30 cellular contexts compared by ENCODE assay signal in the genomic region with DNA sequence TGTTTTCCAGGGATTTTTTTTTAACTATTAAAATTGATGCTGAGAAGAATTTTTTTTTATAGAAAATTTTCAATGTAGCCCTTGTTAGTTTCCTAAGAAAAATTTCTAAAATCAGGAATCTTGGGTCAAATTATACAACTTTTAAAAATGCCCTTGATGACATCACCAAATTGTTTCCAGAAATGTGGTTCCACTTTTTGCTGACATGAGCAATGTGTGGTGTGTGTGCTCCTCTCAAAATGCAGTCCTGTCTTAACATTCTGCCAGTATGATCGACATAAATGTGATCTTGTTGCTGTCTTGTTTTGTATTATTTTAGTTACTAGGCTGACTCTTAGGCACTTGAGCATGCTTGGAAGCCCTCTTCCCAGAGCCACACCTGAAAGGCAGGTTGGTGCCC.
"Had no signal": no experiment of that assay in that cellular context is flagged by ENCODE, and none has a peak within 500 bp of the region (broad histone marks: within the 10 kb centered on the region; RNA-seq: fewer than 3 reads in every experiment).

No MANE protein-coding gene starts in this region.

- H3K9me3 Mint-ChIP-seq: activated naive CD4-positive, alpha-beta T cell treated with anti-CD3 and anti-CD28 coated beads, Interleukin-2, amount 50 U/mL, for 72 hours; central memory CD8-positive, alpha-beta T cell; stimulated activated memory B cell treated with anti-CD40 and anti-IgM and Interleukin-4, amounts not matched to agents 10 μg/mL and 1 μg/mL and 100 μg/mL, for 72 hours; stimulated activated naive CD8-positive, alpha-beta T cell treated with anti-CD3 and anti-CD28 coated beads, Interleukin-15, amount 100 ng/mL, for 72 hours; type B pancreatic cell had no signal

- H3K36me3 ChIP-seq: esophagus muscularis mucosa, pancreas, prostate gland, sigmoid colon had no signal

- H3K36me3 Mint-ChIP-seq: activated CD8-positive, alpha-beta memory T cell treated with anti-CD3 and anti-CD28 coated beads, Interleukin-2, amount 10 ng/mL, durations not matched to agents 7 days and 5 days; activated naive CD4-positive, alpha-beta T cell treated with anti-CD3 and anti-CD28 coated beads, Interleukin-2, amount 50 U/mL, for 72 hours; naive B cell; stimulated activated memory B cell treated with anti-CD40 and anti-IgM and Interleukin-4, amounts not matched to agents 10 μg/mL and 1 μg/mL and 100 μg/mL, for 72 hours; type B pancreatic cell had no signal

- H3K27ac Mint-ChIP-seq: activated CD4-positive, alpha-beta T cell treated with anti-CD3 and anti-CD28 coated beads for 36 hours; activated CD8-positive, alpha-beta memory T cell treated with anti-CD3 and anti-CD28 coated beads, Interleukin-2, amount 10 ng/mL, durations not matched to agents 7 days and 5 days; activated CD8-positive, alpha-beta T cell treated with anti-CD3 and anti-CD28 coated beads, Interleukin-2, amount 10 ng/mL, durations not matched to agents 7 days and 5 days; activated naive CD4-positive, alpha-beta T cell treated with anti-CD3 and anti-CD28 coated beads, Interleukin-2, amount 50 U/mL, for 72 hours; naive B cell; stimulated activated memory B cell treated with anti-CD40 and anti-IgM and Interleukin-4, amounts not matched to agents 10 μg/mL and 1 μg/mL and 100 μg/mL, for 72 hours; stimulated activated naive CD8-positive, alpha-beta T cell treated with anti-CD3 and anti-CD28 coated beads, Interleukin-15, amount 100 ng/mL, for 72 hours; type B pancreatic cell had no signal

- H3K9me3 ChIP-seq: esophagus muscularis mucosa, pancreas, prostate gland, sigmoid colon had no signal

- ATAC-seq: activated CD4-positive, alpha-beta T cell treated with anti-CD3 and anti-CD28 coated beads for 36 hours; activated CD8-positive, alpha-beta memory T cell treated with anti-CD3 and anti-CD28 coated beads, Interleukin-2, amount 10 ng/mL, durations not matched to agents 7 days and 5 days; activated CD8-positive, alpha-beta T cell treated with anti-CD3 and anti-CD28 coated beads, Interleukin-2, amount 10 ng/mL, durations not matched to agents 7 days and 5 days; activated naive CD4-positive, alpha-beta T cell treated with anti-CD3 and anti-CD28 coated beads, Interleukin-2, amount 50 U/mL, for 72 hours; left cardiac atrium; left ventricle myocardium superior; pancreas; stimulated activated naive CD8-positive, alpha-beta T cell treated with anti-CD3 and anti-CD28 coated beads, Interleukin-15, amount 100 ng/mL, for 72 hours had no signal

- H3K4me3 ChIP-seq: esophagus muscularis mucosa, pancreas, prostate gland, sigmoid colon had no signal

- H3K4me1 ChIP-seq: esophagus muscularis mucosa, pancreas, prostate gland had no signal

- H3K27ac ChIP-seq: esophagus muscularis mucosa, pancreas, prostate gland, sigmoid colon had no signal

- FAIRE-seq: bronchial epithelial cell, keratinocyte, pancreas, small intestine had no signal

- DNase-seq: activated CD4-positive, alpha-beta T cell treated with anti-CD3 and anti-CD28 coated beads for 36 hours; activated CD4-positive, CD25-positive, alpha-beta regulatory T cell; activated CD8-positive, alpha-beta memory T cell treated with anti-CD3 and anti-CD28 coated beads, Interleukin-2, amount 10 ng/mL, durations not matched to agents 7 days and 5 days; activated CD8-positive, alpha-beta T cell treated with anti-CD3 and anti-CD28 coated beads, Interleukin-2, amount 10 ng/mL, durations not matched to agents 7 days and 5 days; activated naive CD4-positive, alpha-beta T cell; activated T-cell treated with anti-CD3 and anti-CD28 coated beads, Interleukin-2, amount 50 U/mL, for 48 hours; dermis blood vessel endothelial cell; effector CD4-positive, alpha-beta T cell; head of caudate nucleus; hippocampal formation; left cardiac atrium; left ventricle myocardium superior; naive B cell; pancreas; retina; sigmoid colon; small intestine; stimulated activated CD4-positive, alpha-beta T cell treated with anti-CD3 and anti-CD28 coated beads, Interleukin-1b, Interleukin-23, amount 100 ng/mL, for 48 hours; stimulated activated CD4-positive, alpha-beta T cell treated with anti-CD3 and anti-CD28 coated beads, Interleukin-4, amount 100 ng/mL, for 4 hours; stimulated activated CD8-positive, alpha-beta memory T cell treated with anti-CD3 and anti-CD28 coated beads, Interleukin-4, amount 100 ng/mL, for 48 hours; stimulated activated naive CD8-positive, alpha-beta T cell treated with anti-CD3 and anti-CD28 coated beads, Interleukin-15, amount 100 ng/mL, for 72 hours; substantia nigra had no signal

- H3K4me3 Mint-ChIP-seq: activated CD4-positive, alpha-beta T cell treated with anti-CD3 and anti-CD28 coated beads for 36 hours; activated CD8-positive, alpha-beta memory T cell treated with anti-CD3 and anti-CD28 coated beads, Interleukin-2, amount 10 ng/mL, durations not matched to agents 7 days and 5 days; activated CD8-positive, alpha-beta T cell treated with anti-CD3 and anti-CD28 coated beads, Interleukin-2, amount 10 ng/mL, durations not matched to agents 7 days and 5 days; central memory CD8-positive, alpha-beta T cell; naive B cell; stimulated activated memory B cell treated with anti-CD40 and anti-IgM and Interleukin-4, amounts not matched to agents 10 μg/mL and 1 μg/mL and 100 μg/mL, for 72 hours; stimulated activated naive CD8-positive, alpha-beta T cell treated with anti-CD3 and anti-CD28 coated beads, Interleukin-15, amount 100 ng/mL, for 72 hours; type B pancreatic cell had no signal

- H3K4me1 Mint-ChIP-seq: activated CD4-positive, alpha-beta T cell treated with anti-CD3 and anti-CD28 coated beads for 36 hours; activated CD8-positive, alpha-beta memory T cell treated with anti-CD3 and anti-CD28 coated beads, Interleukin-2, amount 10 ng/mL, durations not matched to agents 7 days and 5 days; central memory CD8-positive, alpha-beta T cell; naive B cell; stimulated activated memory B cell treated with anti-CD40 and anti-IgM and Interleukin-4, amounts not matched to agents 10 μg/mL and 1 μg/mL and 100 μg/mL, for 72 hours; stimulated activated naive CD8-positive, alpha-beta T cell treated with anti-CD3 and anti-CD28 coated beads, Interleukin-15, amount 100 ng/mL, for 72 hours had no signal

- H3K27me3 ChIP-seq: esophagus muscularis mucosa, pancreas, sigmoid colon had no signal

- H3K27me3 Mint-ChIP-seq: activated CD8-positive, alpha-beta memory T cell treated with anti-CD3 and anti-CD28 coated beads, Interleukin-2, amount 10 ng/mL, durations not matched to agents 7 days and 5 days; central memory CD8-positive, alpha-beta T cell; naive B cell; stimulated activated memory B cell treated with anti-CD40 and anti-IgM and Interleukin-4, amounts not matched to agents 10 μg/mL and 1 μg/mL and 100 μg/mL, for 72 hours; stimulated activated naive CD8-positive, alpha-beta T cell treated with anti-CD3 and anti-CD28 coated beads, Interleukin-15, amount 100 ng/mL, for 72 hours had no signal
